In genomic region chr4:64670647-64671046, GRCh38 we compare ENCODE assay signal across 27 cellular contexts.
"Had no signal": no experiment of that assay in that cellular context is flagged by ENCODE, and none has a peak within 500 bp of the region (broad histone marks: within the 10 kb centered on the region; RNA-seq: fewer than 3 reads in every experiment).

No MANE protein-coding gene starts in this region.

- H3K4me1 ChIP-seq: ascending aorta, Peyer's patch had no signal

- H3K27me3 ChIP-seq: ascending aorta, Peyer's patch had no signal

- ATAC-seq: activated naive CD4-positive, alpha-beta T cell treated with anti-CD3 and anti-CD28 coated beads, Interleukin-2, amount 50 U/mL, for 72 hours; activated naive CD8-positive, alpha-beta T cell treated with anti-CD3 and anti-CD28 coated beads, Interleukin-2, amount 50 U/mL, for 24 hours; activated T-cell treated with anti-CD3 and anti-CD28 coated beads, Interleukin-2, amount 50 U/mL, for 4 hours; T-cell had no signal

- H3K9me3 ChIP-seq: ascending aorta, Peyer's patch had no signal

- H3K27me3 Mint-ChIP-seq: activated CD4-positive, alpha-beta memory T cell treated with anti-CD3 and anti-CD28 coated beads for 36 hours; activated CD4-positive, alpha-beta T cell treated with anti-CD3 and anti-CD28 coated beads, Interleukin-2, amount 10 ng/mL, durations not matched to agents 7 days and 5 days; activated naive CD8-positive, alpha-beta T cell treated with anti-CD3 and anti-CD28 coated beads, Interleukin-2, amount 50 U/mL, for 24 hours; central memory CD8-positive, alpha-beta T cell; T-cell had no signal

- H3K36me3 ChIP-seq: ascending aorta, Peyer's patch had no signal

- H3K4me3 Mint-ChIP-seq: activated CD4-positive, alpha-beta memory T cell treated with anti-CD3 and anti-CD28 coated beads for 36 hours; activated CD4-positive, alpha-beta T cell treated with anti-CD3 and anti-CD28 coated beads, Interleukin-2, amount 10 ng/mL, durations not matched to agents 7 days and 5 days; activated naive CD8-positive, alpha-beta T cell treated with anti-CD3 and anti-CD28 coated beads, Interleukin-2, amount 50 U/mL, for 24 hours; activated T-cell treated with anti-CD3 and anti-CD28 coated beads, Interleukin-2, amount 50 U/mL, for 4 hours; brain; central memory CD8-positive, alpha-beta T cell; T-cell had no signal

- H3K36me3 Mint-ChIP-seq: activated CD4-positive, alpha-beta memory T cell treated with anti-CD3 and anti-CD28 coated beads for 36 hours; brain; T-cell had no signal

- H3K4me1 Mint-ChIP-seq: activated CD4-positive, alpha-beta T cell treated with anti-CD3 and anti-CD28 coated beads, Interleukin-2, amount 10 ng/mL, durations not matched to agents 7 days and 5 days; activated naive CD8-positive, alpha-beta T cell treated with anti-CD3 and anti-CD28 coated beads, Interleukin-2, amount 50 U/mL, for 24 hours; brain; central memory CD8-positive, alpha-beta T cell; T-cell had no signal

- H3K27ac ChIP-seq: ascending aorta, Peyer's patch had no signal

- H3K4me3 ChIP-seq: ascending aorta, Peyer's patch had no signal

- H3K27ac Mint-ChIP-seq: activated CD4-positive, alpha-beta memory T cell treated with anti-CD3 and anti-CD28 coated beads for 36 hours; activated CD4-positive, alpha-beta T cell treated with anti-CD3 and anti-CD28 coated beads, Interleukin-2, amount 10 ng/mL, durations not matched to agents 7 days and 5 days; activated naive CD4-positive, alpha-beta T cell treated with anti-CD3 and anti-CD28 coated beads, Interleukin-2, amount 50 U/mL, for 72 hours; activated naive CD8-positive, alpha-beta T cell treated with anti-CD3 and anti-CD28 coated beads, Interleukin-2, amount 50 U/mL, for 24 hours; brain; T-cell had no signal

- DNase-seq: activated CD4-positive, alpha-beta memory T cell treated with anti-CD3 and anti-CD28 coated beads for 36 hours; activated CD4-positive, alpha-beta T cell treated with anti-CD3 and anti-CD28 coated beads, Interleukin-2, amount 10 ng/mL, durations not matched to agents 7 days and 5 days; activated CD4-positive, CD25-positive, alpha-beta regulatory T cell; activated CD8-positive, alpha-beta memory T cell treated with anti-CD3 and anti-CD28 coated beads for 24 hours; activated effector memory CD4-positive, alpha-beta T cell treated with anti-CD3 and anti-CD28 coated beads, Interleukin-2, amount 50 U/mL, for 16 hours; activated naive CD4-positive, alpha-beta T cell treated with Interleukin-2 at 50 U/mL for 16 hours; activated naive CD8-positive, alpha-beta T cell treated with anti-CD3 and anti-CD28 coated beads, Interleukin-2, amount 50 U/mL, for 24 hours; activated T-cell treated with anti-CD3 and anti-CD28 coated beads, Interleukin-2, amount 50 U/mL, for 4 hours; amniotic stem cell; KG1; NCI-H1105; NCI-H1436; NCI-H187; NCI-H2081 treated with DMSO at 0.1 percent for 48 hours; NCI-H2227 treated with DMSO at 0.1 percent for 48 hours; NCI-H446 treated with DMSO at 0.1 percent for 48 hours; NCI-H524 treated with DMSO at 0.1 percent for 48 hours; NCI-H82; Peyer's patch; SHP77 treated with DMSO at 0.1 percent for 48 hours; T-cell; T-helper 2 cell; T1000 had no signal
